In genomic region chr17:49252148-49252682, GRCh38 we compare ENCODE assay signal across 1 cellular context.
TF ChIP-seq lines count a peak whose summit lies in the region.

No MANE protein-coding gene starts in this region.

TF ChIP-seq in K562, 482 proteins besides CTCF, POLR2A, EP300 and RAD21 (continued from another document and continues in another):
- TF ChIP-seq AFF4 (CRISPR knock-in tag; IDR thresholded peaks at IDR 0.05) (no peak), ZNF146 (CRISPR knock-in tag; IDR thresholded peaks at IDR 0.05; ENCODE audit: unreplicated experiment) (no peak), CHD7 (IDR thresholded peaks at IDR 0.05; ENCODE audit: low read depth, low read length) (no peak), RBM25 (IDR thresholded peaks at IDR 0.05; ENCODE audit: low read depth, low read length, severe bottlenecking) (no peak), ARID3B (CRISPR knock-in tag; IDR thresholded peaks at IDR 0.05; ENCODE audit: borderline replicate concordance) (no peak), MIER1 (IDR thresholded peaks at IDR 0.05; ENCODE audit: low read depth) (no peak), SUPT5H (IDR thresholded peaks at IDR 0.05) (no peak), SMAD2 (IDR thresholded peaks at IDR 0.05; ENCODE audit: low read depth, low read length) (no peak), PBX2 (CRISPR knock-in tag; IDR thresholded peaks at IDR 0.05; ENCODE audit: low read depth) (peak; percentile 51; the same call in 1 of the 2 replicates), PBX2 (tag; conservative IDR thresholded peaks at IDR 0.05; ENCODE audit: low read depth) (peak; percentile 91), ZNF133 (CRISPR knock-in tag; IDR thresholded peaks at IDR 0.05) (no peak), PATZ1 (CRISPR knock-in tag; IDR thresholded peaks at IDR 0.05; ENCODE audit: borderline replicate concordance) (no peak), ZBTB8A (IDR thresholded peaks at IDR 0.05; ENCODE audit: partially characterized antibody) (no peak), SIN3A (IDR thresholded peaks at IDR 0.05; ENCODE audit: borderline replicate concordance in 2 of 2, control insufficient read depth in 1 of 2, low read depth in 2 of 2, low read length in 2 of 2) (no peak), KDM4B (IDR thresholded peaks at IDR 0.05; ENCODE audit: borderline replicate concordance in 2 of 2, low read depth in 1 of 2) (no peak), MTA3 (IDR thresholded peaks at IDR 0.05; ENCODE audit: borderline replicate concordance) (peak; percentile 59; the same call in 1 of the 2 replicates), THRB (CRISPR knock-in tag; conservative IDR thresholded peaks at IDR 0.05) (no peak), FOSL1 (tag; conservative IDR thresholded peaks at IDR 0.05) (peak; percentile 72), TCF15 (CRISPR knock-in tag; IDR thresholded peaks at IDR 0.05) (no peak), ZNF354B (CRISPR knock-in tag; IDR thresholded peaks at IDR 0.05) (no peak), MAZ (CRISPR knock-in tag; conservative IDR thresholded peaks at IDR 0.05 in 1 of 2, IDR thresholded peaks at IDR 0.05 in 1 of 2) (no peak; a peak in 1 of 4 replicates), ZNF398 (CRISPR knock-in tag; IDR thresholded peaks at IDR 0.05) (no peak), NRF1 (conservative IDR thresholded peaks at IDR 0.05 in 1 of 2, IDR thresholded peaks at IDR 0.05 in 1 of 2) (peak; percentile 88 to 90), ZNF561 (CRISPR knock-in tag; conservative IDR thresholded peaks at IDR 0.05) (no peak)
